35 cellular contexts compared by ENCODE assay signal in genomic region chr1:42153598-42153995, GRCh38. TPM values are rescaled to one million over a fixed set of nuclear protein-coding genes. Genes with fewer than 3 reads are reported as not detected.
"Had no signal": no experiment of that assay in that cellular context is flagged by ENCODE, and none has a peak within 500 bp of the region (broad histone marks: within the 10 kb centered on the region; RNA-seq: fewer than 3 reads in every experiment).

No MANE protein-coding gene starts in this region.

- H3K27me3 Mint-ChIP-seq: activated naive CD4-positive, alpha-beta T cell treated with anti-CD3 and anti-CD28 coated beads, Interleukin-2, amount 50 U/mL, for 24 hours had no signal

- H3K4me2 ChIP-seq: KMS-11, PC-9 had no signal

- H2AFZ ChIP-seq: PC-9 had no signal

- H3K27me3 ChIP-seq: adrenal gland, body of pancreas, breast epithelium, SJCRH30 had no signal

- H3K27ac Mint-ChIP-seq: activated CD4-positive, alpha-beta T cell treated with anti-CD3 and anti-CD28 coated beads for 36 hours; activated CD4-positive, alpha-beta T cell treated with anti-CD3 and anti-CD28 coated beads, Interleukin-2, amount 10 ng/mL, durations not matched to agents 7 days and 5 days; activated CD8-positive, alpha-beta T cell treated with anti-CD3 and anti-CD28 coated beads, Interleukin-2, amount 10 ng/mL, durations not matched to agents 7 days and 5 days; activated naive CD4-positive, alpha-beta T cell treated with anti-CD3 and anti-CD28 coated beads, Interleukin-2, amount 50 U/mL, for 24 hours; activated T-cell treated with anti-CD3 and anti-CD28 coated beads, Interleukin-2, amount 50 U/mL, for 24 hours; activated T-helper 2 cell treated with anti-CD3 and anti-CD28 coated beads, Interferon-gamma antibody, Interleukin-2, Interleukin-4, amounts not matched to agents 10 μg/mL and 5 μg/mL and 100 μg/mL, durations not matched to agents 14 hours and 24 hours and 36 hours had no signal

- H3K9me3 ChIP-seq: adrenal gland, body of pancreas, breast epithelium, SJCRH30 had no signal

- H3K4me3 ChIP-seq: adrenal gland, body of pancreas, breast epithelium, PC-9, SJCRH30, SK-N-MC had no signal

- H3K36me3 ChIP-seq: adrenal gland, breast epithelium, SJCRH30, WERI-Rb-1 had no signal

- ATAC-seq: activated CD4-positive, alpha-beta T cell treated with anti-CD3 and anti-CD28 coated beads for 36 hours; activated CD8-positive, alpha-beta T cell treated with anti-CD3 and anti-CD28 coated beads, Interleukin-2, amount 10 ng/mL, durations not matched to agents 7 days and 5 days; body of pancreas had no signal

- FAIRE-seq: astrocyte had no signal

- H3K36me3 Mint-ChIP-seq: activated naive CD4-positive, alpha-beta T cell treated with anti-CD3 and anti-CD28 coated beads, Interleukin-2, amount 50 U/mL, for 24 hours had no signal

- DNase-seq: activated CD4-positive, alpha-beta T cell treated with anti-CD3 and anti-CD28 coated beads for 36 hours; activated CD4-positive, alpha-beta T cell treated with anti-CD3 and anti-CD28 coated beads, Interleukin-2, amount 10 ng/mL, durations not matched to agents 7 days and 5 days; activated CD4-positive, alpha-beta T cell treated with anti-CD3 and anti-CD28 coated beads, Interleukin-2, amount 50 U/mL, for 48 hours; activated CD8-positive, alpha-beta T cell treated with anti-CD3 and anti-CD28 coated beads, Interleukin-2, amount 10 ng/mL, durations not matched to agents 7 days and 5 days; activated gamma-delta T cell; activated naive CD4-positive, alpha-beta T cell treated with Interleukin-2 at 50 U/mL for 16 hours; activated T-cell treated with anti-CD3 and anti-CD28 coated beads, Interleukin-2, amount 50 U/mL, for 24 hours; adrenal gland; caudate nucleus; MM.1S; MV-4-11; NCI-H1092; NCI-H1436 treated with DMSO at 0.1 percent for 48 hours; NCI-H1694 treated with DMSO at 0.1 percent for 48 hours; NCI-H2029; NCI-H510A; NCI-H526; NCI-H748 treated with DMSO at 0.1 percent for 48 hours; PC-9; SHP77; SJCRH30; T1000; WERI-Rb-1 had no signal

- H3K27ac ChIP-seq: adrenal gland, breast epithelium, KMS-11, PC-9, SJCRH30, SK-N-MC, WERI-Rb-1 had no signal

- H3K9ac ChIP-seq: KMS-11 had no signal

- H3K4me3 Mint-ChIP-seq: activated CD4-positive, alpha-beta T cell treated with anti-CD3 and anti-CD28 coated beads for 36 hours; activated CD4-positive, alpha-beta T cell treated with anti-CD3 and anti-CD28 coated beads, Interleukin-2, amount 10 ng/mL, durations not matched to agents 7 days and 5 days; activated CD8-positive, alpha-beta T cell treated with anti-CD3 and anti-CD28 coated beads, Interleukin-2, amount 10 ng/mL, durations not matched to agents 7 days and 5 days; activated naive CD4-positive, alpha-beta T cell treated with anti-CD3 and anti-CD28 coated beads, Interleukin-2, amount 50 U/mL, for 24 hours; activated T-cell treated with anti-CD3 and anti-CD28 coated beads, Interleukin-2, amount 50 U/mL, for 24 hours had no signal

- H3K4me1 ChIP-seq: adrenal gland, breast epithelium, SJCRH30 had no signal

- H3K9me3 Mint-ChIP-seq: activated CD4-positive, alpha-beta T cell treated with anti-CD3 and anti-CD28 coated beads, Interleukin-2, amount 10 ng/mL, durations not matched to agents 7 days and 5 days; activated naive CD4-positive, alpha-beta T cell treated with anti-CD3 and anti-CD28 coated beads, Interleukin-2, amount 50 U/mL, for 24 hours; activated T-cell treated with anti-CD3 and anti-CD28 coated beads, Interleukin-2, amount 50 U/mL, for 24 hours; activated T-helper 2 cell treated with anti-CD3 and anti-CD28 coated beads, Interferon-gamma antibody, Interleukin-2, Interleukin-4, amounts not matched to agents 10 μg/mL and 5 μg/mL and 100 μg/mL, durations not matched to agents 14 hours and 24 hours and 36 hours had no signal

RNA-seq across cellular contexts. Expression of gene GUCA2B, which starts 0.4 kb away (rescaled TPM):
- total RNA-seq: activated CD4-positive, alpha-beta T cell treated with anti-CD3 and anti-CD28 coated beads for 36 hours; activated CD4-positive, alpha-beta T cell treated with anti-CD3 and anti-CD28 coated beads, Interleukin-2, amount 10 ng/mL, durations not matched to agents 7 days and 5 days; activated CD8-positive, alpha-beta T cell treated with anti-CD3 and anti-CD28 coated beads, Interleukin-2, amount 10 ng/mL, durations not matched to agents 7 days and 5 days; activated T-helper 2 cell treated with anti-CD3 and anti-CD28 coated beads, Interferon-gamma antibody, Interleukin-2, Interleukin-4, amounts not matched to agents 10 μg/mL and 5 μg/mL and 100 μg/mL, durations not matched to agents 14 hours and 24 hours and 36 hours; adrenal gland; astrocyte; body of pancreas; breast epithelium; LHCN-M2; OCI-LY7; PC-9; RPMI7951; SJCRH30; T-helper 1 cell treated with Interleukin-12 subunit alpha and Interleukin-12 subunit beta and Interleukin-4 antibody, amounts not matched to agents 30 ng/mL and 1 ng/mL, for 36 hours; T-helper 2 cell treated with Interferon-gamma antibody and Interleukin-4, amounts not matched to agents 100 ng/mL and 5 ng/mL, for 36 hours had no signal
- polyA plus RNA-seq: adrenal gland had no signal

RNA-seq across cellular contexts. Expression of gene GUCA2A, which starts 10.9 kb away (rescaled TPM):
- total RNA-seq: activated CD4-positive, alpha-beta T cell treated with anti-CD3 and anti-CD28 coated beads for 36 hours; activated CD4-positive, alpha-beta T cell treated with anti-CD3 and anti-CD28 coated beads, Interleukin-2, amount 10 ng/mL, durations not matched to agents 7 days and 5 days; activated CD8-positive, alpha-beta T cell treated with anti-CD3 and anti-CD28 coated beads, Interleukin-2, amount 10 ng/mL, durations not matched to agents 7 days and 5 days; activated T-helper 2 cell treated with anti-CD3 and anti-CD28 coated beads, Interferon-gamma antibody, Interleukin-2, Interleukin-4, amounts not matched to agents 10 μg/mL and 5 μg/mL and 100 μg/mL, durations not matched to agents 14 hours and 24 hours and 36 hours; adrenal gland; astrocyte; body of pancreas; LHCN-M2; OCI-LY7; PC-9; RPMI7951; SJCRH30; T-helper 1 cell treated with Interleukin-12 subunit alpha and Interleukin-12 subunit beta and Interleukin-4 antibody, amounts not matched to agents 30 ng/mL and 1 ng/mL, for 36 hours; T-helper 2 cell treated with Interferon-gamma antibody and Interleukin-4, amounts not matched to agents 100 ng/mL and 5 ng/mL, for 36 hours had no signal
